8 cellular contexts compared by ENCODE assay signal in the genomic region with DNA sequence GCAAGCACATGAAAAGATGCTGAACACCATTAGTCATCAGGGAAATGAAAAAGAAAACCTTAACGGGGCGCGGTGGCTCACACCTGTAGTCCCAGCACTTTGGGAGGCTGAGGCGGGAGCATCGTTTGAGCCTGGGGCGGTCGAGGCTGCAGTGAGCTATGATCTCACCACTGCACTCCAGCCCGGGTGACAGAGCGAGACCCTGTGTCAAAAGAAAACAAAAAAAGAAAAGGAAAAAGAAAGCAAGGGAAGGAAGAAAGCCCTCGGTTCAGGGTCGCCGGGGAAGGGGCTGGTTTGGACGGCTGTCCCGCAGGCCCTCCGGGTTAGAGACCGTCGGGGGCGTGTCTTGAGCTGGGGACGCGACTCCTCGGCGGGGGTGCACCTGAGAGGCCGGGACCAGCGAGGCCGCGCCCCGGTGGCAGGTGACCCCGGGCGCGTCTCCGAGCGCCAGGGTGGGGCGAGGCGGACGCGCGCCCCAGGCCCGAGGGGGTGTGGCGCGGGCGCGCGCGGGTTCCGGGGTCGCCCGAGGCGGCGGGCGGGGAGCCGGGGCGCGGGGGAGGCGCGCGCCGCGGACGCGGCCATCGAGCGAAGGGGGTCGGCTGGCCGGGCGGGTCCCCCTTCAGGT. TPM values are rescaled to one million over a fixed set of nuclear protein-coding genes. Genes with fewer than 3 reads are reported as not detected.
A peak's percentile ranks its signal among the peaks of the same experiment; 100 is the strongest.
DNase-seq lines count a peak whose midpoint lies in the region; ATAC-seq and TF ChIP-seq lines count a peak whose summit lies in the region.

No MANE protein-coding gene starts in this region.

- POLR2A ChIA-PET in CD4-positive, alpha-beta memory T cell (lab: Charles Lee; ENCODE audit: partially characterized antibody): interaction anchor here (1.3 to 4.5 kb wide), 11 partner anchors 11 to 531 kb away, joined by 3 to 42 read pairs (median 16); a partner anchor contains a TSS
- POLR2A ChIA-PET in T-cell (lab: Charles Lee): interaction anchor here in 1 of 2 donors (0.5 kb wide), 1 partner anchor 21 kb away, joined by 3 read pairs; no protein-coding TSS in a partner anchor

- CTCF ChIA-PET in CD4-positive, alpha-beta memory T cell (lab: Charles Lee; ENCODE audit: partially characterized antibody): no interaction called here
- CTCF ChIA-PET in T-cell (lab: Charles Lee): no interaction called here

- H3K27ac Mint-ChIP-seq in CD4-positive, alpha-beta memory T cell: peak overlapping the region; percentile 69 to 97 (median 95)
- H3K27ac Mint-ChIP-seq in T-cell: peak overlapping the region; percentile 94 to 97
- peak overlapping the region; percentile 95 for H3K27ac Mint-ChIP-seq in stimulated activated effector memory CD8-positive, alpha-beta T cell treated with anti-CD3 and anti-CD28 coated beads, Interleukin-12 subunit alpha, Interleukin-12 subunit beta, amount 100 ng/mL, for 72 hours

- no peak for TF ChIP-seq RAD21 in liver (IDR thresholded peaks at IDR 0.05)

- peak overlapping the region; percentile 89 to 97 (median 94) for H3K4me3 Mint-ChIP-seq in CD4-positive, alpha-beta memory T cell
- peak overlapping the region; percentile 86 to 94 (median 93) for H3K4me3 Mint-ChIP-seq in T-cell
- H3K4me3 Mint-ChIP-seq in stimulated activated effector memory CD8-positive, alpha-beta T cell treated with anti-CD3 and anti-CD28 coated beads, Interleukin-12 subunit alpha, Interleukin-12 subunit beta, amount 100 ng/mL, for 72 hours: peak overlapping the region; percentile 89

- peak overlapping the region in 1 of 2 donors; percentile 49 for H3K4me3 ChIP-seq in CD4-positive, alpha-beta memory T cell (ENCODE audit: low read length in 2 of 2)
- H3K4me3 ChIP-seq in cardiac fibroblast (replicated peaks in 1 of 2; ENCODE audit: low read depth in 2 of 2, low read length in 2 of 2) (peak overlapping the region; percentile 46 to 55), liver (ENCODE audit: low read depth in 1 of 3, low read length in 3 of 3) (peak overlapping the region in 2 of 3 donors; percentile 50 to 74)

- H3K27me3 Mint-ChIP-seq in CD4-positive, alpha-beta memory T cell: no peaks in the 10 kb centered on the region
- H3K27me3 Mint-ChIP-seq in T-cell: peaks cover 0 to 6% of the 10 kb centered on the region in 2 donors

- peaks cover 0 to 7% (median 0%) of the 10 kb centered on the region in 8 donors for H3K9me3 Mint-ChIP-seq in CD4-positive, alpha-beta memory T cell
- H3K9me3 Mint-ChIP-seq in T-cell: no peaks in the 10 kb centered on the region
- H3K9me3 Mint-ChIP-seq in stimulated activated effector memory CD8-positive, alpha-beta T cell treated with anti-CD3 and anti-CD28 coated beads, Interleukin-12 subunit alpha, Interleukin-12 subunit beta, amount 100 ng/mL, for 72 hours: no peaks in the 10 kb centered on the region

- H3K9ac ChIP-seq in liver (ENCODE audit: low read depth in 1 of 2, low read length in 2 of 2): no peak overlapping the region

- intact Hi-C loops in CD4-positive, alpha-beta memory T cell (cut with micrococcal nuclease): loop anchor here (2.0 to 5.0 kb wide), 3 partner anchors 21 to 60 kb away; a partner anchor contains a TSS

- 4% methylated on average over 64 of the region's 65 CpGs for WGBS in liver

- peak overlapping the region; percentile 40 for H3K27ac ChIP-seq in CD4-positive, alpha-beta memory T cell (ENCODE audit: low read depth, low read length)
- no peak overlapping the region for H3K27ac ChIP-seq in liver (ENCODE audit: low read depth in 1 of 2, low read length in 2 of 2)

- ATAC-seq in GM19455 (IDR thresholded peaks at IDR 0.05; ENCODE audit: unreplicated experiment) (peak; percentile 33), T-cell (replicated peaks in 1 of 4) (peak; percentile 70 to 74 (median 71))
- peak; percentile 76 for ATAC-seq in stimulated activated effector memory CD8-positive, alpha-beta T cell treated with anti-CD3 and anti-CD28 coated beads, Interleukin-12 subunit alpha, Interleukin-12 subunit beta, amount 100 ng/mL, for 72 hours

- no peak for TF ChIP-seq CTCF in cardiac fibroblast (IDR thresholded peaks at IDR 0.05; ENCODE audit: low read depth, low read length)
- TF ChIP-seq CTCF in liver (IDR thresholded peaks at IDR 0.05; ENCODE audit: low read depth, low read length, missing input control): no peak

- H3K36me3 Mint-ChIP-seq in CD4-positive, alpha-beta memory T cell: peaks cover 0 to 14% of the 10 kb centered on the region in 2 donors
- peaks cover 3% of the 10 kb centered on the region for H3K36me3 Mint-ChIP-seq in T-cell
- peaks cover 38% of the 10 kb centered on the region for H3K36me3 Mint-ChIP-seq in stimulated activated effector memory CD8-positive, alpha-beta T cell treated with anti-CD3 and anti-CD28 coated beads, Interleukin-12 subunit alpha, Interleukin-12 subunit beta, amount 100 ng/mL, for 72 hours

- H3K4me1 Mint-ChIP-seq in CD4-positive, alpha-beta memory T cell: peaks cover 4 to 19% (median 5%) of the 10 kb centered on the region in 4 donors
- H3K4me1 Mint-ChIP-seq in T-cell: peaks cover 7 to 25% (median 14%) of the 10 kb centered on the region in 3 donors
- H3K4me1 Mint-ChIP-seq in stimulated activated effector memory CD8-positive, alpha-beta T cell treated with anti-CD3 and anti-CD28 coated beads, Interleukin-12 subunit alpha, Interleukin-12 subunit beta, amount 100 ng/mL, for 72 hours: peaks cover 30% of the 10 kb centered on the region

- H3K4me1 ChIP-seq in CD4-positive, alpha-beta memory T cell (ENCODE audit: insufficient read depth, low read length): peaks cover 9% of the 10 kb centered on the region
- peaks cover 0 to 5% (median 0%) of the 10 kb centered on the region in 4 donors for H3K4me1 ChIP-seq in liver (ENCODE audit: control insufficient read depth in 4 of 4, insufficient read depth in 4 of 4, low read length in 3 of 4)

- no peaks in the 10 kb centered on the region for H3K27me3 ChIP-seq in CD4-positive, alpha-beta memory T cell (ENCODE audit: insufficient read depth, low read length)
- H3K27me3 ChIP-seq in liver (ENCODE audit: control insufficient read depth in 4 of 4, insufficient read depth in 4 of 4, low read length in 3 of 4): no peaks in the 10 kb centered on the region

- DNase-seq in CD4-positive, alpha-beta memory T cell: peak; percentile 65 to 78 (median 72)
- DNase-seq in HPDE6-E6E7 (ENCODE audit: extremely low spot score): peak; percentile 58
- DNase-seq in T-cell: peak in 30 of 34 experiments; percentile 15 to 65 (median 41)
- DNase-seq in cardiac fibroblast (ENCODE audit: low read depth in 2 of 2): peak in 1 of 2 donors; percentile 29
- no peak for DNase-seq in stimulated activated effector memory CD8-positive, alpha-beta T cell treated with anti-CD3 and anti-CD28 coated beads, Interleukin-12 subunit alpha, Interleukin-12 subunit beta, amount 100 ng/mL, for 72 hours (ENCODE audit: low spot score in 2 of 2)
- no peak for DNase-seq in occipital lobe (lab: John Stamatoyannopoulos, UW)

- no peaks in the 10 kb centered on the region for H3K36me3 ChIP-seq in CD4-positive, alpha-beta memory T cell (ENCODE audit: insufficient read depth, low read length)
- peaks cover 0 to 2% (median 0%) of the 10 kb centered on the region in 4 donors for H3K36me3 ChIP-seq in liver (ENCODE audit: control insufficient read depth in 4 of 4, insufficient read depth in 3 of 4, low read depth in 1 of 4, low read length in 3 of 4)

- H3K9me3 ChIP-seq in CD4-positive, alpha-beta memory T cell (ENCODE audit: control insufficient read depth in 1 of 2, low read length in 2 of 2): no peaks in the 10 kb centered on the region
- H3K9me3 ChIP-seq in liver (ENCODE audit: control insufficient read depth in 4 of 4, low read length in 3 of 4): no peaks in the 10 kb centered on the region

TF ChIP-seq in liver, 16 proteins besides CTCF, POLR2A, EP300 and RAD21:
- no peak for TF ChIP-seq SP1 (IDR thresholded peaks at IDR 0.05)

RNA-seq across cellular contexts. Expression of a gene that starts 0.5 kb away (rescaled TPM):
- total RNA-seq in CD4-positive, alpha-beta memory T cell: 10 to 100 TPM; 78.8 to 90.3 TPM
- 1 to 10 TPM in 1 of 2 donors, under 1 TPM in 1; 0.29 to 1.2 TPM for polyA plus RNA-seq in CD4-positive, alpha-beta memory T cell
- 10 to 100 TPM; 48.1 to 87.0 (median 72.9) TPM for total RNA-seq in T-cell
- total RNA-seq in liver: 1 to 10 TPM; 1.1 to 1.7 TPM
- 1 to 10 TPM; 1.3 to 1.7 TPM for polyA plus RNA-seq in liver
- total RNA-seq in occipital lobe: 14.5 TPM

RNA-seq across cellular contexts. Expression of a gene that starts 13.7 kb away (rescaled TPM):
- total RNA-seq in CD4-positive, alpha-beta memory T cell: 10 to 100 TPM; 65.2 to 70.3 TPM
- 10 to 100 TPM; 35.6 to 68.1 TPM for polyA plus RNA-seq in CD4-positive, alpha-beta memory T cell
- 10 to 100 TPM; 34.9 to 60.5 (median 51.9) TPM for total RNA-seq in T-cell
- total RNA-seq in liver: 10 to 100 TPM; 10.9 to 13.4 TPM
- polyA plus RNA-seq in liver: 10 to 100 TPM; 14.6 to 25.1 TPM
- 13.1 TPM for total RNA-seq in occipital lobe

RNA-seq across cellular contexts. Expression of a gene that starts 20.6 kb away (rescaled TPM):
- 100 to 1,000 TPM; 212 to 220 TPM for total RNA-seq in CD4-positive, alpha-beta memory T cell
- polyA plus RNA-seq in CD4-positive, alpha-beta memory T cell: 10 to 100 TPM; 48.2 to 63.9 TPM
- total RNA-seq in T-cell: 100 to 1,000 TPM; 117 to 208 (median 182) TPM
- 10 to 100 TPM; 13.3 to 27.7 TPM for total RNA-seq in liver
- 10 to 100 TPM; 12.8 to 35.6 TPM for polyA plus RNA-seq in liver
- 192 TPM for total RNA-seq in occipital lobe

RNA-seq across cellular contexts. Expression of a gene that starts 21.5 kb away (rescaled TPM):
- 10 to 100 TPM; 18.5 to 19.3 TPM for total RNA-seq in CD4-positive, alpha-beta memory T cell
- 10 to 100 TPM; 46.0 to 58.0 TPM for polyA plus RNA-seq in CD4-positive, alpha-beta memory T cell
- total RNA-seq in T-cell (10 to 100 TPM; 12.7 to 25.4 (median 23.5) TPM), liver (10 to 100 TPM in 1 of 2 donors, 1 to 10 TPM in 1; 8.5 to 18.1 TPM), occipital lobe (13.4 TPM)
- polyA plus RNA-seq in liver: 10 to 100 TPM; 12.4 to 13.1 TPM

RNA-seq across cellular contexts. Expression of a gene that starts 28.8 kb away (rescaled TPM):
- total RNA-seq in CD4-positive, alpha-beta memory T cell: 10 to 100 TPM; 33.2 to 41.3 TPM
- 10 to 100 TPM; 56.9 to 66.8 TPM for polyA plus RNA-seq in CD4-positive, alpha-beta memory T cell
- total RNA-seq in T-cell (10 to 100 TPM; 13.1 to 44.1 (median 39.6) TPM), liver (10 to 100 TPM; 19.8 to 22.2 TPM), occipital lobe (33.7 TPM)
- 10 to 100 TPM; 13.9 to 21.9 TPM for polyA plus RNA-seq in liver

Comparison
In these comparisons a context has a peak if more than half of its experiments do, and no peak if none do; other contexts are left out.
1. DNase-seq: peak in CD4-positive, alpha-beta memory T cell (5 of 5), HPDE6-E6E7 (single experiment) and T-cell (30 of 34); none in stimulated activated effector memory CD8-positive, alpha-beta T cell treated with anti-CD3 and anti-CD28 coated beads, Interleukin-12 subunit alpha, Interleukin-12 subunit beta, amount 100 ng/mL, for 72 hours (0 of 2) and occipital lobe (single experiment).
2. Peak in every context shown above with its lines, with median percentiles within 50 percentile points of each other: H3K27ac Mint-ChIP-seq, H3K4me3 Mint-ChIP-seq and ATAC-seq.